Comparison of ENCODE assay signal across 9 cellular contexts in genomic region chr11:62501432-62501891, GRCh38. TPM values are rescaled to one million over a fixed set of nuclear protein-coding genes. Genes with fewer than 3 reads are reported as not detected.
DNase-seq lines count a peak whose midpoint lies in the region.
"Had no signal": no experiment of that assay in that cellular context is flagged by ENCODE, and none has a peak within 500 bp of the region (broad histone marks: within the 10 kb centered on the region; RNA-seq: fewer than 3 reads in every experiment).

No MANE protein-coding gene starts in this region.

- DNase-seq in AG08396 (ENCODE audit: low spot score) (peak; percentile 37), NCI-H69 (lab: John Stamatoyannopoulos, UW) (peak; percentile 50), foreskin melanocyte (peak; percentile 90), occipital lobe (lab: John Stamatoyannopoulos, UW) (peak; percentile 77), activated gamma-delta T cell (lab: John Stamatoyannopoulos, UW) (no peak), cerebellum (ENCODE audit: low spot score) (no peak)
- DNase-seq in activated CD8-positive, alpha-beta memory T cell treated with anti-CD3 and anti-CD28 coated beads, Interleukin-2, amount 50 U/mL, for 48 hours, result no peak
- DNase-seq in activated CD4-positive, CD25-positive, alpha-beta regulatory T cell (lab: John Stamatoyannopoulos, UW), result no peak
- DNase-seq: NCI-H1105 had no signal

RNA-seq across cellular contexts. Expression of gene AHNAK, which starts 45.1 kb away (rescaled TPM):
- total RNA-seq in occipital lobe (18.6 TPM), cerebellum (57.3 TPM)

Comparison
In these comparisons a context has a peak if more than half of its experiments do, and no peak if none do; other contexts are left out.
1. DNase-seq: peak in AG08396 (single experiment), NCI-H69 (single experiment), foreskin melanocyte (single experiment) and occipital lobe (single experiment); none in activated CD8-positive, alpha-beta memory T cell treated with anti-CD3 and anti-CD28 coated beads, Interleukin-2, amount 50 U/mL, for 48 hours (single experiment), activated gamma-delta T cell (single experiment), cerebellum (single experiment) and activated CD4-positive, CD25-positive, alpha-beta regulatory T cell (0 of 4).